ENCODE assay signal across 8 cellular contexts in the genomic region with DNA sequence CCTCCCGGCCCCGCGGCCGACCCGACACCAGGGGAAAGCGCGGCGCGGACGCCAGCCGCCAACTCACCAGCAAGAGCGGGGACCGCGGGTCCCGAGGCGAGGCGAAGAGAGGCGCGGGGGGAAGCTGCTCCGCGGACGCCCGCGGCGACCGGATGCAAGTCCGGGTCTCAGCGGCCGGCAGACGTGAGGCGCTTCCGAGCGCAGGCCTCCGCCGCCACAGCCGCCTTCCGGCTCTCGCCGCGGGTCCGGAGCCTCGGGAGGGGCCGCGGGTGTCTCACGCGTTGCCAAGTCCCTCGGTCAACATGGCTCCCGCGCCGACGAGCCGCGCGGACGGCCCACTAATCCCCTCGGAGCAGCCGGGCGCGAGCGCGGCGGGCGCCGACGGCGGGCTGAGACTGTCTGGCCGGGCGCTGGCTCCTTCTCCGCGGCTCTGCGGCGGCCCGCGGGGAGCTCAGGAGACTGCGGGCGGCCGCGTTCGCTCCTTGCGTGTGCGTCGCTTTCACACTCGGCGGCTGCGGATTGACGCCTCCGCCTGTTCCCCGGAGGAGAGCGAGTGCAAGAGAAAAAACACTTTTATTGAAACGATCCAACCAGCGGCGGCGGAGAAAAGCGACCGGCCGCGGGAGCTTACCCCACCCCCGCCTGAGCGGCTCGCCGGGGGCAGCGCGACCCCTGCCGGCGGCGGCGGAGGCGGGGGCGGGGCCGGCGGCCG.
DNase-seq lines count a peak whose midpoint lies in the region; ATAC-seq and TF ChIP-seq lines count a peak whose summit lies in the region.

CDK17 (minus strand) TSS at position 521 of the 712 bp plus-strand sequence. CDS start 65,603 bp downstream, outside the sequence.

- peak within 1 kb of the TSS; percentile 94 for H3K4me3 ChIP-seq in AG10803 (ENCODE audit: low read length)

- no peak; the same call in 1 of the 2 replicates for TF ChIP-seq CTCF in AG10803 (conservative IDR thresholded peaks at IDR 0.05; ENCODE audit: low read length)

- peak; percentile 50 for ATAC-seq in GM19025 (IDR thresholded peaks at IDR 0.05; ENCODE audit: low read depth, unreplicated experiment)
- peak; percentile 51 for ATAC-seq in HG03342 (IDR thresholded peaks at IDR 0.05; ENCODE audit: unreplicated experiment)

- peak; percentile 85 for DNase-seq in AG10803 (ENCODE audit: low read depth)
- DNase-seq in NCI-H345 treated with DMSO at 0.1 percent for 48 hours (lab: John Stamatoyannopoulos, UW; ENCODE audit: unreplicated experiment) = peak; percentile 47
- peak; percentile 81 for DNase-seq in activated CD4-positive, CD25-positive, alpha-beta regulatory T cell treated with anti-CD3 and anti-CD28 coated beads, Interleukin-2, amount 50 U/mL, for 72 hours
- DNase-seq in cerebellar cortex (ENCODE audit: low spot score) = peak; percentile 76
- peak; percentile 68 for DNase-seq in kidney glomerular epithelial cell (lab: John Stamatoyannopoulos, UW)
- DNase-seq in stimulated activated CD4-positive, alpha-beta T cell treated with anti-CD3 and anti-CD28 coated beads, Interleukin-15, amount 100 ng/mL, for 48 hours (ENCODE audit: low read depth in 2 of 2) = peak; percentile 77 to 85

Comparison
In these comparisons a context has a peak if more than half of its experiments do, and no peak if none do; other contexts are left out.
1. Peak in every context shown above with its lines: DNase-seq, ATAC-seq and H3K4me3 ChIP-seq.